In genomic region chr3:31417486-31417885, GRCh38 we compare ENCODE assay signal across 13 cellular contexts.
DNase-seq lines count a peak whose midpoint lies in the region.
"Had no signal": no experiment of that assay in that cellular context is flagged by ENCODE, and none has a peak within 500 bp of the region (broad histone marks: within the 10 kb centered on the region; RNA-seq: fewer than 3 reads in every experiment).

No MANE protein-coding gene starts in this region.

- H3K36me3 ChIP-seq in BLaER1, result no peaks in the 10 kb centered on the region
- no peaks in the 10 kb centered on the region for H3K36me3 ChIP-seq in BLaER1 treated with 17β-estradiol and CSF1 and Interleukin-3, amounts not matched to agents 10 nM and 100 nM

- H3K4me3 ChIP-seq in BLaER1, result no peak overlapping the region
- no peak overlapping the region for H3K4me3 ChIP-seq in BLaER1 treated with 17β-estradiol and CSF1 and Interleukin-3, amounts not matched to agents 10 nM and 100 nM
- H3K4me3 ChIP-seq: GM23338 had no signal

- no peaks in the 10 kb centered on the region for H4K20me1 ChIP-seq in BLaER1
- no peaks in the 10 kb centered on the region for H4K20me1 ChIP-seq in BLaER1 treated with 17β-estradiol and CSF1 and Interleukin-3, amounts not matched to agents 10 nM and 100 nM

- H3K27me3 ChIP-seq in BLaER1, result no peaks in the 10 kb centered on the region
- H3K27me3 ChIP-seq in BLaER1 treated with 17β-estradiol and CSF1 and Interleukin-3, amounts not matched to agents 10 nM and 100 nM, result no peaks in the 10 kb centered on the region

- peaks cover 11% of the 10 kb centered on the region for H3K4me1 ChIP-seq in BLaER1
- H3K4me1 ChIP-seq in BLaER1 treated with 17β-estradiol and CSF1 and Interleukin-3, amounts not matched to agents 10 nM and 100 nM, result peaks cover 0 to 12% (median 8%) of the 10 kb centered on the region in 10 experiments; a peak in 12 of 20 replicates

- no peak overlapping the region for H3K9ac ChIP-seq in BLaER1
- no peak overlapping the region for H3K9ac ChIP-seq in BLaER1 treated with 17β-estradiol and CSF1 and Interleukin-3, amounts not matched to agents 10 nM and 100 nM

- H3K27ac ChIP-seq in BLaER1, result no peak overlapping the region
- H3K27ac ChIP-seq in BLaER1 treated with 17β-estradiol and CSF1 and Interleukin-3, amounts not matched to agents 10 nM and 100 nM, result no peak overlapping the region

- DNase-seq in dermis blood vessel endothelial cell (peak; percentile 5), DMS79 treated with DMSO at 0.1 percent for 48 hours (lab: John Stamatoyannopoulos, UW) (no peak), OCI-M2 (lab: John Stamatoyannopoulos, UW; ENCODE audit: unreplicated experiment) (no peak)
- DNase-seq in activated effector memory CD4-positive, alpha-beta T cell treated with Interleukin-2 at 50 U/mL for 16 hours, result no peak
- DNase-seq: CD4-positive, alpha-beta T cell; CD8-positive, alpha-beta memory T cell; DMS 273 treated with DMSO at 0.1 percent for 48 hours; DMS79; GF-D8; H9 had no signal

- H3K9me3 ChIP-seq in BLaER1, result no peaks in the 10 kb centered on the region
- H3K9me3 ChIP-seq in BLaER1 treated with 17β-estradiol and CSF1 and Interleukin-3, amounts not matched to agents 10 nM and 100 nM (replicated peaks in 1 of 11), result peaks cover 0 to 15% (median 0%) of the 10 kb centered on the region in 11 experiments; a peak in 4 of 22 replicates

- H3K4me2 ChIP-seq in BLaER1, result peak overlapping the region; percentile 23; the same call in 1 of the 2 replicates
- H3K4me2 ChIP-seq in BLaER1 treated with 17β-estradiol and CSF1 and Interleukin-3, amounts not matched to agents 10 nM and 100 nM, result peak overlapping the region in 8 of 11 experiments; percentile 17 to 40 (median 29); a peak in 9 of 22 replicates
- H3K4me2 ChIP-seq: GM23338 had no signal
